Comparison of ENCODE assay signal across 38 cellular contexts in genomic region chr13:108632649-108633167, GRCh38. TPM values are rescaled to one million over a fixed set of nuclear protein-coding genes. Genes with fewer than 3 reads are reported as not detected.
"Had no signal": no experiment of that assay in that cellular context is flagged by ENCODE, and none has a peak within 500 bp of the region (broad histone marks: within the 10 kb centered on the region; RNA-seq: fewer than 3 reads in every experiment).

No MANE protein-coding gene starts in this region.

- H3K36me3 ChIP-seq: MG63 had no signal

- H3K27me3 ChIP-seq: MG63 had no signal

- H3K4me3 ChIP-seq: MG63 had no signal

- DNase-seq: Karpas-422, Kasumi-1, MG63, MM.1S, MV-4-11, NCI-H1048, NCI-H1092, NCI-H1092 treated with DMSO at 0.1 percent for 48 hours, NCI-H1105, NCI-H1105 treated with DMSO at 0.1 percent for 48 hours, NCI-H1417, NCI-H1417 treated with DMSO at 0.1 percent for 48 hours, NCI-H1436, NCI-H1436 treated with DMSO at 0.1 percent for 48 hours, NCI-H146, NCI-H1694, NCI-H1694 treated with DMSO at 0.1 percent for 48 hours, NCI-H187, NCI-H187 treated with DMSO at 0.1 percent for 48 hours, NCI-H1930, NCI-H2029, NCI-H2029 treated with DMSO at 0.1 percent for 48 hours, NCI-H2081, NCI-H2081 treated with DMSO at 0.1 percent for 48 hours, NCI-H2107, NCI-H2171, NCI-H2171 treated with DMSO at 0.1 percent for 48 hours, NCI-H2227 treated with DMSO at 0.1 percent for 48 hours, NCI-H226, NCI-H345, NCI-H446, NCI-H446 treated with DMSO at 0.1 percent for 48 hours, NCI-H510A, NCI-H510A treated with DMSO at 0.1 percent for 48 hours, NCI-H524 had no signal

RNA-seq across cellular contexts. Expression of gene MYO16, which starts 3.3 kb away (rescaled TPM):
- total RNA-seq: LHCN-M2, M059J, MCF 10A had no signal
